Comparison of ENCODE assay signal across 32 cellular contexts in genomic region chr4:179467890-179468289, GRCh38.
"Had no signal": no experiment of that assay in that cellular context is flagged by ENCODE, and none has a peak within 500 bp of the region (broad histone marks: within the 10 kb centered on the region; RNA-seq: fewer than 3 reads in every experiment).

No MANE protein-coding gene starts in this region.

- H3K27ac ChIP-seq: adrenal gland, body of pancreas, breast epithelium, Peyer's patch, RWPE1, VCaP had no signal

- H3K4me3 ChIP-seq: adrenal gland, body of pancreas, breast epithelium, Peyer's patch had no signal

- H3K4me1 ChIP-seq: adrenal gland, body of pancreas, breast epithelium, Peyer's patch had no signal

- H3K27me3 ChIP-seq: adrenal gland, body of pancreas, breast epithelium, Peyer's patch had no signal

- H3K36me3 ChIP-seq: adrenal gland, breast epithelium, Peyer's patch had no signal

- H3K9me3 ChIP-seq: adrenal gland, body of pancreas, breast epithelium, Peyer's patch had no signal

- DNase-seq: activated CD4-positive, alpha-beta T cell treated with anti-CD3 and anti-CD28 coated beads for 1 hour; activated CD4-positive, alpha-beta T cell treated with anti-CD3 and anti-CD28 coated beads for 48 hours; activated CD4-positive, alpha-beta T cell treated with anti-CD3 and anti-CD28 coated beads, Interleukin-2, amount 50 U/mL, for 4 hours; activated CD4-positive, CD25-positive, alpha-beta regulatory T cell; activated CD8-positive, alpha-beta T cell treated with anti-CD3 and anti-CD28 coated beads, Interleukin-2, amount 10 ng/mL, durations not matched to agents 7 days and 5 days; activated gamma-delta T cell; activated naive CD4-positive, alpha-beta T cell treated with anti-CD3 and anti-CD28 coated beads for 36 hours; activated T-cell treated with anti-CD3 and anti-CD28 coated beads, Interleukin-2, amount 50 U/mL, for 24 hours; adrenal gland; body of pancreas; KG1; NCI-H1105; NCI-H1417 treated with DMSO at 0.1 percent for 48 hours; NCI-H187 treated with DMSO at 0.1 percent for 48 hours; NCI-H2081; NCI-H2171 treated with DMSO at 0.1 percent for 48 hours; NCI-H2227 treated with DMSO at 0.1 percent for 48 hours; NCI-H446; NCI-H510A treated with DMSO at 0.1 percent for 48 hours; NCI-H526 treated with DMSO at 0.1 percent for 48 hours; NCI-H774; PC-3; Peyer's patch; SW 1271; T-helper 1 cell; T-helper 2 cell; T-helper 9 cell had no signal

- ATAC-seq: activated CD8-positive, alpha-beta T cell treated with anti-CD3 and anti-CD28 coated beads, Interleukin-2, amount 10 ng/mL, durations not matched to agents 7 days and 5 days; activated naive CD4-positive, alpha-beta T cell treated with anti-CD3 and anti-CD28 coated beads, Interleukin-2, amount 50 U/mL, for 72 hours; body of pancreas; PC-3; Right ventricle myocardium inferior had no signal
